In the genomic region with DNA sequence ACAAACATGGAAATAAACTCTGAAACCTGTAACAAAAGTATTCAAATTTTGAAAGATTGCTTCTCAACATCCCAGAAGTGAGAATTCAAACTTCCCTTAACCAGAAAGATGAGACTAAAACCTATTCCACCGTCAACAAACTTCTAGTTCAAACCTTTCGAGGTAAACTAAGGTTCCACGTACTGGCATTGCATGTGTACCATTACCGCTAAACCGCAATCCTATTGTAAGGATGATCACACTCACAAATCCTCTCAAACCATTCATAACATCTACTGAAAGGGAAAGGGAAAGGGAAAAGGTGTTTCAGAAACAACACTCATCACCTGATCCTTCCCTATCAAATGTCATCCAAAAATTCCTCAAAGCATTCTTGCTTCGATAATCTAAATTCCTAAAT, we compare ENCODE assay signal across 12 cellular contexts. TPM values are rescaled to one million over a fixed set of nuclear protein-coding genes. Genes with fewer than 3 reads are reported as not detected.
A peak's percentile ranks its signal among the peaks of the same experiment; 100 is the strongest.
DNase-seq lines count a peak whose midpoint lies in the region; ATAC-seq and TF ChIP-seq lines count a peak whose summit lies in the region.
"Had no signal": no experiment of that assay in that cellular context is flagged by ENCODE, and none has a peak within 500 bp of the region (broad histone marks: within the 10 kb centered on the region; RNA-seq: fewer than 3 reads in every experiment).

No MANE protein-coding gene starts in this region.

- H3K4me3 ChIP-seq in BLaER1 treated with 17β-estradiol and CSF1 and Interleukin-3, amounts not matched to agents 10 nM and 100 nM = peak overlapping the region in 2 of 10 experiments; percentile 5 to 18; a peak in 2 of 20 replicates
- H3K4me3 ChIP-seq in MG63 = peak overlapping the region; percentile 68
- H3K4me3 ChIP-seq in endodermal cell (ENCODE audit: low read length) = peak overlapping the region; percentile 78

- H3K27me3 ChIP-seq in BLaER1 treated with 17β-estradiol and CSF1 and Interleukin-3, amounts not matched to agents 10 nM and 100 nM = no peaks in the 10 kb centered on the region
- H3K27me3 ChIP-seq in MG63 (no peaks in the 10 kb centered on the region), endodermal cell (ENCODE audit: control insufficient read depth, insufficient read depth, low read length, poor library complexity, severe bottlenecking) (no peaks in the 10 kb centered on the region)

- peaks cover 10% of the 10 kb centered on the region for H3K36me3 Mint-ChIP-seq in endodermal cell (ENCODE audit: low read depth)
- H3K36me3 Mint-ChIP-seq in osteocyte (ENCODE audit: unreplicated experiment) = no peaks in the 10 kb centered on the region

- H3K4me1 ChIP-seq in BLaER1 treated with 17β-estradiol and CSF1 and Interleukin-3, amounts not matched to agents 10 nM and 100 nM = peaks cover 39 to 72% (median 59%) of the 10 kb centered on the region in 10 experiments
- H3K4me1 ChIP-seq in endodermal cell (ENCODE audit: control insufficient read depth, insufficient read depth, low read length) = peaks cover 21% of the 10 kb centered on the region

- DNase-seq in MG63 = no peak
- DNase-seq in endodermal cell = no peak
- no peak for DNase-seq in osteocyte (ENCODE audit: extremely low spot score, unreplicated experiment)
- no peak for DNase-seq in NCI-H226
- DNase-seq in activated CD4-positive, alpha-beta T cell treated with anti-CD3 and anti-CD28 coated beads for 4 hours = no peak
- DNase-seq: cerebellar nuclear complex, GF-D8, NCI-H510A had no signal

- no peak overlapping the region for H3K9ac ChIP-seq in BLaER1 treated with 17β-estradiol and CSF1 and Interleukin-3, amounts not matched to agents 10 nM and 100 nM
- no peak overlapping the region for H3K9ac ChIP-seq in endodermal cell (ENCODE audit: extremely low read depth, low read length, poor library complexity, severe bottlenecking)

- H3K4me2 ChIP-seq in BLaER1 treated with 17β-estradiol and CSF1 and Interleukin-3, amounts not matched to agents 10 nM and 100 nM = peak overlapping the region in 10 of 11 experiments; percentile 47 to 76 (median 66); a peak in 20 of 22 replicates

- ATAC-seq in GM18520 (IDR thresholded peaks at IDR 0.05; ENCODE audit: unreplicated experiment) (no peak), HG02623 (IDR thresholded peaks at IDR 0.05; ENCODE audit: unreplicated experiment) (no peak)

- H3K4me1 Mint-ChIP-seq in endodermal cell (peaks cover 48% of the 10 kb centered on the region), osteocyte (ENCODE audit: unreplicated experiment) (peaks cover 66% of the 10 kb centered on the region)

- H3K36me3 ChIP-seq in BLaER1 treated with 17β-estradiol and CSF1 and Interleukin-3, amounts not matched to agents 10 nM and 100 nM = peaks cover 0 to 21% (median 11%) of the 10 kb centered on the region in 11 experiments; a peak in 12 of 22 replicates
- H3K36me3 ChIP-seq in MG63 (no peaks in the 10 kb centered on the region), endodermal cell (ENCODE audit: control insufficient read depth, insufficient read depth, low read length) (peaks cover 4% of the 10 kb centered on the region)

- H3K27ac Mint-ChIP-seq in endodermal cell (peak overlapping the region; percentile 17), osteocyte (ENCODE audit: unreplicated experiment) (peak overlapping the region; percentile 96)

- whole genome bisulfite sequencing in endodermal cell (ENCODE audit: insufficient coverage in 1 of 2, insufficient read length in 1 of 2), 2 experiments = 96 to 97% methylated on average over 6 of the region's 6 CpGs

- H3K27ac ChIP-seq in BLaER1 treated with 17β-estradiol and CSF1 and Interleukin-3, amounts not matched to agents 10 nM and 100 nM = peak overlapping the region in 1 of 11 experiments; percentile 39; a peak in 1 of 22 replicates
- no peak overlapping the region for H3K27ac ChIP-seq in endodermal cell (ENCODE audit: low read depth, low read length)
- H3K27ac ChIP-seq: VCaP had no signal

- H4K20me1 ChIP-seq in BLaER1 treated with 17β-estradiol and CSF1 and Interleukin-3, amounts not matched to agents 10 nM and 100 nM = peaks cover 49 to 72% (median 65%) of the 10 kb centered on the region in 11 experiments; a peak in 20 of 22 replicates

- peaks cover 0 to 8% (median 0%) of the 10 kb centered on the region in 11 experiments; a peak in 3 of 22 replicates for H3K9me3 ChIP-seq in BLaER1 treated with 17β-estradiol and CSF1 and Interleukin-3, amounts not matched to agents 10 nM and 100 nM (replicated peaks in 1 of 11)
- H3K9me3 ChIP-seq in MG63 (no peaks in the 10 kb centered on the region), endodermal cell (ENCODE audit: control insufficient read depth, low read length) (no peaks in the 10 kb centered on the region)

- H3K9me3 Mint-ChIP-seq in endodermal cell = no peaks in the 10 kb centered on the region
- no peaks in the 10 kb centered on the region for H3K9me3 Mint-ChIP-seq in osteocyte (ENCODE audit: unreplicated experiment)

- H3K27me3 Mint-ChIP-seq in endodermal cell (ENCODE audit: insufficient read depth) (no peaks in the 10 kb centered on the region), osteocyte (ENCODE audit: unreplicated experiment) (no peaks in the 10 kb centered on the region)

- H3K4me3 Mint-ChIP-seq in endodermal cell = peak overlapping the region; percentile 10
- H3K4me3 Mint-ChIP-seq in osteocyte (ENCODE audit: unreplicated experiment) = peak overlapping the region; percentile 58

- TF ChIP-seq CTCF in endodermal cell (conservative IDR thresholded peaks at IDR 0.05) = no peak
- TF ChIP-seq CTCF in osteocyte (IDR thresholded peaks at IDR 0.05) = no peak

RNA-seq across cellular contexts. Expression of a gene that starts 3.1 kb away (rescaled TPM):
- 14.2 and 15.5 TPM in 2 replicates for total RNA-seq in MG63 (2014; rRNA removed; shearing (Covaris generic); ENCODE audit: low replicate concordance)
- 10 to 100 TPM; 31.6 to 38.1 TPM for total RNA-seq in endodermal cell
- polyA plus RNA-seq in endodermal cell (2013, experiment 1 of 2) = 17.8 TPM
- 18.9 TPM for polyA plus RNA-seq in endodermal cell (2013, experiment 2 of 2)
- total RNA-seq in osteocyte = 23.6 and 24.1 TPM in 2 replicates
